Comparison of ENCODE assay signal across 24 cellular contexts in genomic region chr7:138036135-138036534, GRCh38. TPM values are rescaled to one million over a fixed set of nuclear protein-coding genes. Genes with fewer than 3 reads are reported as not detected.
"Had no signal": no experiment of that assay in that cellular context is flagged by ENCODE, and none has a peak within 500 bp of the region (broad histone marks: within the 10 kb centered on the region; RNA-seq: fewer than 3 reads in every experiment).

No MANE protein-coding gene starts in this region.

- H3K9ac ChIP-seq: SK-N-SH had no signal

- H3K36me3 ChIP-seq: brain microvascular endothelial cell, cardiac muscle cell, SJCRH30 had no signal

- H3K27ac ChIP-seq: brain microvascular endothelial cell, cardiac muscle cell, RWPE1, SJCRH30, VCaP had no signal

- DNase-seq: activated CD4-positive, alpha-beta memory T cell treated with anti-CD3 and anti-CD28 coated beads for 36 hours; activated CD4-positive, alpha-beta T cell treated with anti-CD3 and anti-CD28 coated beads, Interleukin-2, amount 10 ng/mL, durations not matched to agents 7 days and 5 days; activated CD4-positive, CD25-positive, alpha-beta regulatory T cell; activated gamma-delta T cell; activated naive CD4-positive, alpha-beta T cell treated with anti-CD3 and anti-CD28 coated beads for 36 hours; activated T-cell treated with anti-CD3 and anti-CD28 coated beads for 4 hours; activated T-cell treated with anti-CD3 and anti-CD28 coated beads, Interleukin-2, amount 50 U/mL, for 48 hours; brain microvascular endothelial cell; NCI-H1105 treated with DMSO at 0.1 percent for 48 hours; NCI-H1436 treated with DMSO at 0.1 percent for 48 hours; NCI-H187; NCI-H2081; NCI-H446; NCI-H524; Right ventricle myocardium superior; SJCRH30; SK-N-SH; T-helper 1 cell had no signal

- H3K4me1 ChIP-seq: SJCRH30 had no signal

- ATAC-seq: activated T-helper 17 cell treated with anti-CD3 and anti-CD28 coated beads, Interleukin-2, amount 50 U/mL, for 72 hours had no signal

- H3K27me3 ChIP-seq: brain microvascular endothelial cell, cardiac muscle cell, SJCRH30 had no signal

- H3K4me2 ChIP-seq: SK-N-SH had no signal

- H3K4me3 ChIP-seq: cardiac muscle cell, SJCRH30 had no signal

RNA-seq across cellular contexts. Expression of gene AKR1D1, which starts 40.1 kb away (rescaled TPM):
- total RNA-seq: activated CD4-positive, alpha-beta memory T cell treated with anti-CD3 and anti-CD28 coated beads for 36 hours; activated CD4-positive, alpha-beta T cell treated with anti-CD3 and anti-CD28 coated beads, Interleukin-2, amount 10 ng/mL, durations not matched to agents 7 days and 5 days; activated CD8-positive, alpha-beta memory T cell treated with anti-CD3 and anti-CD28 coated beads for 36 hours; activated naive CD4-positive, alpha-beta T cell treated with anti-CD3 and anti-CD28 coated beads for 36 hours; activated T-helper 17 cell treated with anti-CD3 and anti-CD28 coated beads, Interleukin-2, amount 50 U/mL, for 72 hours; cardiac muscle cell; Right ventricle myocardium superior; SJCRH30; T-helper 2 cell treated with Interferon-gamma antibody and Interleukin-4, amounts not matched to agents 100 ng/mL and 5 ng/mL, for 36 hours had no signal
- polyA plus RNA-seq: SK-N-SH had no signal
